8 cellular contexts compared by ENCODE assay signal in genomic region chr22:45435544-45436139, GRCh38. TPM values are rescaled to one million over a fixed set of nuclear protein-coding genes. Genes with fewer than 3 reads are reported as not detected.
A peak's percentile ranks its signal among the peaks of the same experiment; 100 is the strongest.
DNase-seq lines count a peak whose midpoint lies in the region; ATAC-seq, FAIRE-seq and TF ChIP-seq lines count a peak whose summit lies in the region.

No MANE protein-coding gene starts in this region.

- peak overlapping the region; percentile 63 to 75 for H3K27ac ChIP-seq in ascending aorta
- peak overlapping the region; percentile 70 for H3K27ac ChIP-seq in right cardiac atrium (ENCODE audit: low read length)

- no peak overlapping the region for H3K27ac Mint-ChIP-seq in T-helper 2 cell treated with Interferon-gamma antibody and Interleukin-4, amounts not matched to agents 5 μg/mL and 100 μg/mL, for 36 hours

- H3K9me3 ChIP-seq in ascending aorta (no peaks in the 10 kb centered on the region), right cardiac atrium (ENCODE audit: control insufficient read depth, low read length) (no peaks in the 10 kb centered on the region)

- H3K4me1 ChIP-seq in ascending aorta (peaks cover 0 to 4% of the 10 kb centered on the region in 2 donors), right cardiac atrium (ENCODE audit: control insufficient read depth, insufficient read depth, low read length) (peaks cover 4% of the 10 kb centered on the region)

- no peaks in the 10 kb centered on the region for H3K36me3 ChIP-seq in ascending aorta

- ATAC-seq in right cardiac atrium (peak; percentile 94 to 95), GM21447 (IDR thresholded peaks at IDR 0.05; ENCODE audit: unreplicated experiment) (no peak)

- H3K27me3 ChIP-seq in ascending aorta (no peaks in the 10 kb centered on the region), right cardiac atrium (ENCODE audit: control insufficient read depth, insufficient read depth) (no peaks in the 10 kb centered on the region)

- DNase-seq in NCI-H1694 (lab: John Stamatoyannopoulos, UW), result peak; percentile 84
- DNase-seq in T-helper 2 cell treated with Interferon-gamma antibody and Interleukin-4, amounts not matched to agents 5 μg/mL and 100 μg/mL, for 36 hours (ENCODE audit: low spot score), result peak; percentile 59
- DNase-seq in ascending aorta (ENCODE audit: low spot score in 2 of 2), result peak; percentile 50 to 94
- DNase-seq in right cardiac atrium, result peak; percentile 87 to 95 (median 94)
- peak; percentile 62 for DNase-seq in pulmonary artery endothelial cell (ENCODE audit: low read depth, low spot score)
- peak; percentile 92 for DNase-seq in urothelium cell line (ENCODE audit: low spot score)

- WGBS in right cardiac atrium, result 3% methylated on average over 20 of the region's 20 CpGs

- peak; percentile 79 for FAIRE-seq in urothelium cell line (lab: Jason Lieb, UNC)

- TF ChIP-seq CTCF in GM12801 (IDR thresholded peaks at IDR 0.05; ENCODE audit: extremely low read depth, insufficient read length) (peak; percentile 67), ascending aorta (IDR thresholded peaks at IDR 0.05) (peak; percentile 92 to 97 (median 96))

- H3K4me3 Mint-ChIP-seq in T-helper 2 cell treated with Interferon-gamma antibody and Interleukin-4, amounts not matched to agents 5 μg/mL and 100 μg/mL, for 36 hours, result no peak overlapping the region

- H3K4me3 ChIP-seq in ascending aorta (peak overlapping the region in 1 of 2 donors; percentile 42), right cardiac atrium (ENCODE audit: low read length) (peak overlapping the region; percentile 35)

- no peaks in the 10 kb centered on the region for H3K27me3 Mint-ChIP-seq in T-helper 2 cell treated with Interferon-gamma antibody and Interleukin-4, amounts not matched to agents 5 μg/mL and 100 μg/mL, for 36 hours (ENCODE audit: low read depth)

- no peaks in the 10 kb centered on the region for H3K36me3 Mint-ChIP-seq in T-helper 2 cell treated with Interferon-gamma antibody and Interleukin-4, amounts not matched to agents 5 μg/mL and 100 μg/mL, for 36 hours (ENCODE audit: low read depth)

- intact Hi-C loops in ascending aorta (cut with DNase I), result loop anchor here (1.0 to 5.0 kb wide), 3 partner anchors 98 to 166 kb away; no protein-coding TSS in a partner anchor
- intact Hi-C loops in right cardiac atrium (cut with DNase I), result loop anchor here (1.0 to 10.0 kb wide), 4 partner anchors 109 to 168 kb away; no protein-coding TSS in a partner anchor

- H3K9me3 Mint-ChIP-seq in T-helper 2 cell treated with Interferon-gamma antibody and Interleukin-4, amounts not matched to agents 5 μg/mL and 100 μg/mL, for 36 hours, result no peaks in the 10 kb centered on the region

- peaks cover 12% of the 10 kb centered on the region for H3K4me1 Mint-ChIP-seq in T-helper 2 cell treated with Interferon-gamma antibody and Interleukin-4, amounts not matched to agents 5 μg/mL and 100 μg/mL, for 36 hours (ENCODE audit: low read depth)

RNA-seq across cellular contexts. Expression of gene RIBC2, which starts 22.1 kb away (rescaled TPM):
- total RNA-seq in ascending aorta, result not detected
- total RNA-seq in right cardiac atrium, result under 1 TPM in 1 of 4 donors, not detected in 3; 0.29 TPM
- polyA plus RNA-seq in right cardiac atrium, result 0.16 TPM
- 0.86 and 1.7 TPM in 2 replicates for total RNA-seq in pulmonary artery endothelial cell

RNA-seq across cellular contexts. Expression of gene SMC1B, which starts 22.2 kb away (rescaled TPM):
- total RNA-seq in ascending aorta, result not detected
- total RNA-seq in right cardiac atrium, result not detected
- polyA plus RNA-seq in right cardiac atrium, result not detected
- total RNA-seq in pulmonary artery endothelial cell, result under 0.01 and 0.04 TPM in 2 replicates
